Comparison of ENCODE assay signal across 8 cellular contexts in genomic region chr14:70073924-70074566, GRCh38.
A peak's percentile ranks its signal among the peaks of the same experiment; 100 is the strongest.
DNase-seq lines count a peak whose midpoint lies in the region; ATAC-seq and TF ChIP-seq lines count a peak whose summit lies in the region.

No MANE protein-coding gene starts in this region.

- CTCF ChIA-PET in Panc1 (lab: Charles Lee), result no interaction called here

- WGBS in adrenal gland, 4 donors, result 52 to 57% (median 54%) methylated on average over 3 of the region's 3 CpGs

- intact Hi-C loops in Panc1 (cut with micrococcal nuclease; ENCODE audit: unreplicated experiment), result no loop called here
- intact Hi-C loops in adrenal gland (cut with DNase I), result no loop called here

- H3K79me2 ChIP-seq in DOHH2 (ENCODE audit: control insufficient read depth, low read length), result no peaks in the 10 kb centered on the region

- no peaks in the 10 kb centered on the region for H3K4me1 ChIP-seq in DOHH2 (ENCODE audit: control insufficient read depth, low read length)
- H3K4me1 ChIP-seq in Panc1 (ENCODE audit: control insufficient read depth, insufficient read depth, low read length), result no peaks in the 10 kb centered on the region
- H3K4me1 ChIP-seq in adrenal gland (replicated peaks in 1 of 2), result no peaks in the 10 kb centered on the region

- BruUV-seq in Panc1 (replicated peaks; lab: Mats Ljungman, UMichigan), result no TSS peak

- H3K27me3 ChIP-seq in DOHH2 (ENCODE audit: control insufficient read depth, low read length) (no peaks in the 10 kb centered on the region), Panc1 (ENCODE audit: control insufficient read depth, insufficient read depth, low read length) (peaks cover 2% of the 10 kb centered on the region; the same call in 1 of the 2 replicates), adrenal gland (no peaks in the 10 kb centered on the region)

- H3K9me2 ChIP-seq in DOHH2 (replicated peaks; ENCODE audit: control insufficient read depth, low read length), result no peaks in the 10 kb centered on the region

- peak; percentile 48 for DNase-seq in KBM-7
- DNase-seq in Panc1 (ENCODE audit: low read depth, low spot score), result peak; percentile 33
- peak; percentile 49 to 77 (median 70) for DNase-seq in adrenal gland
- DNase-seq in hippocampal formation (lab: John Stamatoyannopoulos, UW), result peak; percentile 23 to 36
- peak; percentile 39 for DNase-seq in stimulated activated CD4-positive, alpha-beta T cell treated with anti-CD3 and anti-CD28 coated beads, Interleukin-12 subunit alpha, Interleukin-12 subunit beta, amount 100 ng/mL, for 4 hours

- in situ Hi-C loops in KBM-7 (cut with MboI; ENCODE audit: low pct_unique_long_range_greater_than_20kb, low sequenced_read_pairs) (no loop called here), Panc1 (cut with HindIII; ENCODE audit: low pct_unique_long_range_greater_than_20kb, low sequenced_read_pairs) (no loop called here)

- H3K27ac ChIP-seq in DOHH2 (ENCODE audit: low read depth, low read length), result no peak overlapping the region
- H3K27ac ChIP-seq in Panc1 (ENCODE audit: low read length), result no peak overlapping the region
- no peak overlapping the region for H3K27ac ChIP-seq in adrenal gland

- no peaks in the 10 kb centered on the region for H3F3A ChIP-seq in DOHH2 (ENCODE audit: control insufficient read depth, insufficient read depth)

- no peaks in the 10 kb centered on the region for H4K20me1 ChIP-seq in DOHH2 (ENCODE audit: control insufficient read depth, insufficient read depth, low read depth, low read length)

- H3K9me3 ChIP-seq in DOHH2 (ENCODE audit: control insufficient read depth, insufficient read depth, low read length), result no peaks in the 10 kb centered on the region
- H3K9me3 ChIP-seq in Panc1 (ENCODE audit: control insufficient read depth, insufficient read depth, low read depth, low read length), result no peaks in the 10 kb centered on the region
- H3K9me3 ChIP-seq in adrenal gland (replicated peaks in 1 of 3), result no peaks in the 10 kb centered on the region

- POLR2A ChIA-PET in Panc1 (lab: Charles Lee), result no interaction called here

- H3K4me2 ChIP-seq in DOHH2 (ENCODE audit: low read length), result no peak overlapping the region

- peak; percentile 90 for ATAC-seq in Panc1
- ATAC-seq in HG03095 (IDR thresholded peaks at IDR 0.05; ENCODE audit: unreplicated experiment), result no peak
- no peak for ATAC-seq in GM19397 (IDR thresholded peaks at IDR 0.05; ENCODE audit: unreplicated experiment)

- TF ChIP-seq CTCF in DOHH2 (IDR thresholded peaks at IDR 0.05; ENCODE audit: low read depth, low read length, poor library complexity, severe bottlenecking) (peak; percentile 86), Panc1 (IDR thresholded peaks at IDR 0.05) (peak; percentile 82), adrenal gland (IDR thresholded peaks at IDR 0.05) (peak; percentile 51 to 76 (median 60))

- no peak for TF ChIP-seq POLR2A in adrenal gland (IDR thresholded peaks at IDR 0.05)

- no peak overlapping the region for H3K4me3 ChIP-seq in DOHH2 (ENCODE audit: low read length)
- no peak overlapping the region for H3K4me3 ChIP-seq in Panc1 (ENCODE audit: low read depth in 2 of 2, low read length in 2 of 2)
- H3K4me3 ChIP-seq in adrenal gland, result no peak overlapping the region

- H3K36me3 ChIP-seq in DOHH2 (ENCODE audit: control insufficient read depth, low read length), result no peaks in the 10 kb centered on the region
- H3K36me3 ChIP-seq in Panc1 (ENCODE audit: control insufficient read depth, insufficient read depth, low read length), result no peaks in the 10 kb centered on the region
- no peaks in the 10 kb centered on the region for H3K36me3 ChIP-seq in adrenal gland (replicated peaks in 1 of 2)
